In the genomic region with DNA sequence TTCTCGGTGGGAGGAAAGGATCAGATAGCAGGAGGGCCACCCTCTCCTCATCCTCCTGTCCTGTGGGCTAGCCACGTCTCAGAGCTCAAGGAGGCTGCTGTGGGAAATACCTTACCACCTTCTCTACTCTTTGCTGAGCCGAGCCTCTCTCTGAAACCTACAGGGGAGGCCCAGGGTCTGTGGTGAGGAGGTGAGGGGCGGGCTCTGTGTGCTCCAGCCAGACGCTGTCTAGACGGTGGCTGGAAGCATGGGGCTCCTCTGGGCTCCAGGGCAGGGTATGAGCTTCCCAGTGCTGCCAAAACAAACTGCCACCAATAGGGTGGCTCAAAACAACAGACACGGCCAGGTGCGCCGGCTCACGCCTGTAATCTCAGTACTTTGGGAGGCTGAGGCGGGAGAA, we compare ENCODE assay signal across 16 cellular contexts. TPM values are rescaled to one million over a fixed set of nuclear protein-coding genes. Genes with fewer than 3 reads are reported as not detected.
DNase-seq lines count a peak whose midpoint lies in the region; ATAC-seq and TF ChIP-seq lines count a peak whose summit lies in the region.
"Had no signal": no experiment of that assay in that cellular context is flagged by ENCODE, and none has a peak within 500 bp of the region (broad histone marks: within the 10 kb centered on the region; RNA-seq: fewer than 3 reads in every experiment).

No MANE protein-coding gene starts in this region.

- no peaks in the 10 kb centered on the region for H3K36me3 ChIP-seq in DND-41 (ENCODE audit: insufficient read depth, low read length)
- H3K36me3 ChIP-seq: BE2C had no signal

- H3K79me2 ChIP-seq in DND-41 (ENCODE audit: insufficient read depth, low read length) = no peaks in the 10 kb centered on the region

- no peak overlapping the region for H3K27ac ChIP-seq in CD4-positive, alpha-beta T cell (ENCODE audit: low read depth, low read length)
- no peak overlapping the region for H3K27ac ChIP-seq in DND-41 (ENCODE audit: low read length)
- H3K27ac ChIP-seq: A549, C4-2B had no signal

- H3K9ac ChIP-seq in DND-41 (ENCODE audit: low read depth, low read length) = no peak overlapping the region

- DNase-seq in CD4-positive, alpha-beta T cell = peak in 2 of 10 experiments; percentile 13 to 15
- DNase-seq in DND-41 = no peak
- no peak for DNase-seq in activated CD8-positive, alpha-beta T cell treated with anti-CD3 and anti-CD28 coated beads, Interleukin-2, amount 10 ng/mL, durations not matched to agents 7 days and 5 days
- no peak for DNase-seq in stimulated activated naive CD8-positive, alpha-beta T cell treated with anti-CD3 and anti-CD28 coated beads, Interleukin-15, Interleukin-2, amounts not matched to agents 100 U/mL and 50 U/mL, for 24 hours
- DNase-seq in stimulated activated naive CD4-positive, alpha-beta T cell (lab: John Stamatoyannopoulos, UW) = no peak
- DNase-seq in dedifferentiated amniotic fluid mesenchymal stem cell (ENCODE audit: extremely low spot score) = no peak
- DNase-seq: BE2C, DMS53, H7 had no signal

- no peak for TF ChIP-seq CTCF in CD4-positive, alpha-beta T cell (IDR thresholded peaks at IDR 0.05)
- TF ChIP-seq CTCF in DND-41 (IDR thresholded peaks at IDR 0.05; ENCODE audit: borderline replicate concordance, extremely low read depth, low read length, poor library complexity, severe bottlenecking) = no peak

- no peaks in the 10 kb centered on the region for H3K4me1 ChIP-seq in DND-41 (ENCODE audit: insufficient read depth, low read length)
- H3K4me1 ChIP-seq: A549, BE2C had no signal

- no peaks in the 10 kb centered on the region for H4K20me1 ChIP-seq in DND-41 (ENCODE audit: insufficient read depth, low read length)

- no peaks in the 10 kb centered on the region for H3K27me3 ChIP-seq in CD4-positive, alpha-beta T cell (ENCODE audit: control insufficient read depth, insufficient read depth, low read length)
- H3K27me3 ChIP-seq in DND-41 (ENCODE audit: insufficient read depth, low read length, poor library complexity) = no peaks in the 10 kb centered on the region
- H3K27me3 ChIP-seq: BE2C had no signal

- no peak overlapping the region for H2AFZ ChIP-seq in DND-41 (ENCODE audit: low read depth, low read length)
- H2AFZ ChIP-seq: GM23338 had no signal

- no peak overlapping the region for H3K4me3 Mint-ChIP-seq in CD4-positive, alpha-beta T cell
- no peak overlapping the region for H3K4me3 Mint-ChIP-seq in activated CD8-positive, alpha-beta T cell treated with anti-CD3 and anti-CD28 coated beads, Interleukin-2, amount 10 ng/mL, durations not matched to agents 7 days and 5 days
- H3K4me3 Mint-ChIP-seq: GM23338, IgD-negative memory B cell had no signal

- POLR2A ChIA-PET in CD4-positive, alpha-beta T cell (lab: Charles Lee) = no interaction called here
- POLR2A ChIA-PET in activated CD8-positive, alpha-beta T cell treated with anti-CD3 and anti-CD28 coated beads, Interleukin-2, amount 10 ng/mL, durations not matched to agents 7 days and 5 days (lab: Charles Lee) = interaction anchor here (0.8 to 1.6 kb wide), 2 partner anchors 10 to 27 kb away, joined by 3 read pairs; no protein-coding TSS in a partner anchor

- no peaks in the 10 kb centered on the region for H3K9me3 Mint-ChIP-seq in CD4-positive, alpha-beta T cell
- H3K9me3 Mint-ChIP-seq in activated CD8-positive, alpha-beta T cell treated with anti-CD3 and anti-CD28 coated beads, Interleukin-2, amount 10 ng/mL, durations not matched to agents 7 days and 5 days (ENCODE audit: insufficient read depth) = no peaks in the 10 kb centered on the region
- H3K9me3 Mint-ChIP-seq: GM23338, IgD-negative memory B cell had no signal

- intact Hi-C loops in CD4-positive, alpha-beta T cell (cut with DNase I, micrococcal nuclease) = no loop called here

- H3K27me3 Mint-ChIP-seq in CD4-positive, alpha-beta T cell = no peaks in the 10 kb centered on the region
- no peaks in the 10 kb centered on the region for H3K27me3 Mint-ChIP-seq in activated CD8-positive, alpha-beta T cell treated with anti-CD3 and anti-CD28 coated beads, Interleukin-2, amount 10 ng/mL, durations not matched to agents 7 days and 5 days (ENCODE audit: low read depth)
- H3K27me3 Mint-ChIP-seq: IgD-negative memory B cell had no signal

- no peak overlapping the region for H3K4me2 ChIP-seq in DND-41 (ENCODE audit: insufficient read depth, low read length)
- H3K4me2 ChIP-seq: A549, GM23338 had no signal

- H3K36me3 Mint-ChIP-seq in CD4-positive, alpha-beta T cell (ENCODE audit: low read depth) = no peaks in the 10 kb centered on the region
- H3K36me3 Mint-ChIP-seq in activated CD8-positive, alpha-beta T cell treated with anti-CD3 and anti-CD28 coated beads, Interleukin-2, amount 10 ng/mL, durations not matched to agents 7 days and 5 days (ENCODE audit: low read depth) = peaks cover 22% of the 10 kb centered on the region

- peak; percentile 43 for ATAC-seq in CD4-positive, alpha-beta T cell (ENCODE audit: poor library complexity)
- ATAC-seq in DND-41 (ENCODE audit: insufficient read depth, low read depth) = 0 out of 3 replicates have a peak, but pooled peaks have one; percentile 17
- peak; percentile 38 for ATAC-seq in activated CD8-positive, alpha-beta T cell treated with anti-CD3 and anti-CD28 coated beads, Interleukin-2, amount 10 ng/mL, durations not matched to agents 7 days and 5 days
- ATAC-seq in stimulated activated naive CD8-positive, alpha-beta T cell treated with anti-CD3 and anti-CD28 coated beads, Interleukin-15, Interleukin-2, amounts not matched to agents 100 U/mL and 50 U/mL, for 24 hours = peak; percentile 37
- ATAC-seq in HG03457 (IDR thresholded peaks at IDR 0.05; ENCODE audit: unreplicated experiment) = no peak
- ATAC-seq: A549, GM23338 had no signal

- no peak overlapping the region for H3K27ac Mint-ChIP-seq in CD4-positive, alpha-beta T cell
- no peak overlapping the region for H3K27ac Mint-ChIP-seq in activated CD8-positive, alpha-beta T cell treated with anti-CD3 and anti-CD28 coated beads, Interleukin-2, amount 10 ng/mL, durations not matched to agents 7 days and 5 days
- H3K27ac Mint-ChIP-seq: GM23338, IgD-negative memory B cell had no signal

- H3K4me3 ChIP-seq in DND-41 (ENCODE audit: low read depth in 1 of 2, low read length in 2 of 2) = no peak overlapping the region
- H3K4me3 ChIP-seq: A549, GM23338 had no signal

- H3K9me3 ChIP-seq in CD4-positive, alpha-beta T cell (ENCODE audit: control insufficient read depth, low read length) = no peaks in the 10 kb centered on the region
- H3K9me3 ChIP-seq in DND-41 (ENCODE audit: insufficient read depth, low read length, severe bottlenecking) = no peaks in the 10 kb centered on the region
- H3K9me3 ChIP-seq: A549, BE2C had no signal

- peaks cover 19% of the 10 kb centered on the region for H3K4me1 Mint-ChIP-seq in CD4-positive, alpha-beta T cell (ENCODE audit: low read depth)
- H3K4me1 Mint-ChIP-seq in activated CD8-positive, alpha-beta T cell treated with anti-CD3 and anti-CD28 coated beads, Interleukin-2, amount 10 ng/mL, durations not matched to agents 7 days and 5 days (ENCODE audit: low read depth) = peaks cover 50% of the 10 kb centered on the region

- CTCF ChIA-PET in CD4-positive, alpha-beta T cell (lab: Charles Lee) = no interaction called here
- CTCF ChIA-PET in activated CD8-positive, alpha-beta T cell treated with anti-CD3 and anti-CD28 coated beads, Interleukin-2, amount 10 ng/mL, durations not matched to agents 7 days and 5 days (lab: Charles Lee) = interaction anchor here (1.3 to 1.6 kb wide), 2 partner anchors 16 to 24 kb away, joined by 3 to 4 read pairs; no protein-coding TSS in a partner anchor

RNA-seq across cellular contexts. Expression of a gene that starts 5.5 kb away (rescaled TPM):
- total RNA-seq in CD4-positive, alpha-beta T cell = under 1 TPM; 0.19 to 0.39 TPM
- 1 to 10 TPM; 1.1 TPM for total RNA-seq in activated CD8-positive, alpha-beta T cell treated with anti-CD3 and anti-CD28 coated beads, Interleukin-2, amount 10 ng/mL, durations not matched to agents 7 days and 5 days
- total RNA-seq: Daoy, G401, GM23338, H7 had no signal

RNA-seq across cellular contexts. Expression of a gene that starts 34.7 kb away (rescaled TPM):
- total RNA-seq in CD4-positive, alpha-beta T cell = 10 to 100 TPM; 47.5 to 49.6 TPM
- 100 to 1,000 TPM; 202 to 213 TPM for total RNA-seq in activated CD8-positive, alpha-beta T cell treated with anti-CD3 and anti-CD28 coated beads, Interleukin-2, amount 10 ng/mL, durations not matched to agents 7 days and 5 days
- total RNA-seq: Daoy, G401 had no signal

Comparison
In these comparisons a context has a peak if more than half of its experiments do, and no peak if none do; other contexts are left out.
1. RNA of a gene that starts 34.7 kb away (total RNA-seq): 202 to 213 TPM in activated CD8-positive, alpha-beta T cell treated with anti-CD3 and anti-CD28 coated beads, Interleukin-2, amount 10 ng/mL, durations not matched to agents 7 days and 5 days; 47.5 to 49.6 TPM in CD4-positive, alpha-beta T cell; every median in the first group is over 4 times any median in the second.